In the genomic region with DNA sequence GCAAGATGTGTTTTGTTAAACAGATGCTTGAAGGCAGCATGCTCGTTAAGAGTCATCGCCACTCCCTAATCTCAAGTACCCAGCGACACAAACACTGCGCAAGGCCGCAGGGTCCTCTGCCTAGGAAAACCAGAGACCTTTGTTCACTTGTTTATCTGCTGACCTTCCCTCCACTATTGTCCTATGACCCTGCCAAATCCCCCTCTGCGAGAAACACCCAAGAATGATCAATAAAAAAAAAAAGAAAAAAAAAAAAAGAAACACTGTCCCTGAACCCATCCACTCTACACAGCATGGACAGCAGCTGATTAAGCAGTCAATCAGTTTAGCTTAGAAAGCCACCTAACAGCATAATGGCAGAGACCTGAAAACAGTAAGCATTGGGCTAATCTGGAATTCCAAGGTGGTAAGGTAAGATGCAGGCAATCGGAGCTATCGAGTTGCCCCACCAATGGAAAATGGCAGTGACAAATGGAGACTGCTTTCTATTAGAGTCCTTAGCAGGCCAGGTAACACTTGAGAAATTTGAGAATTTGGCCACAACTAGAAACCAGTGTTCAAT, we compare ENCODE assay signal across 8 cellular contexts.
DNase-seq lines count a peak whose midpoint lies in the region; ATAC-seq and TF ChIP-seq lines count a peak whose summit lies in the region.
"Not testable (repeated sequence)": the region's sequence is repeated elsewhere in the genome, so short reads cannot be mapped to it uniquely, and the experiment has no call there.

No MANE protein-coding gene starts in this region.

- peak overlapping the region; percentile 73 for H3K4me2 ChIP-seq in IMR-90 (ENCODE audit: low read depth, low read length)

- not testable (repeated sequence) for H3K36me3 Mint-ChIP-seq in activated T-cell treated with anti-CD3 and anti-CD28 coated beads, Interleukin-2, amount 50 U/mL, for 72 hours (ENCODE audit: insufficient read depth in 2 of 2); MCF 10A (ENCODE audit: insufficient read depth, unreplicated experiment); natural killer cell treated with Interleukin-12 subunit alpha and Interleukin-12 subunit beta and Interleukin-15 and Interleukin-18, amount 100 ng/mL, for 72 hours; stimulated activated memory B cell treated with anti-CD40 and anti-IgM and Interleukin-4, amounts not matched to agents 10 μg/mL and 1 μg/mL and 100 μg/mL, for 72 hours

- not testable (repeated sequence) for H2AFZ ChIP-seq in IMR-90 (replicated peaks; ENCODE audit: low read length, poor library complexity)

- H3K4me3 Mint-ChIP-seq in activated T-cell treated with anti-CD3 and anti-CD28 coated beads, Interleukin-2, amount 50 U/mL, for 72 hours, result peak overlapping the region in 1 of 2 donors; percentile 67
- H3K4me3 Mint-ChIP-seq in MCF 10A (ENCODE audit: unreplicated experiment); stimulated activated memory B cell treated with anti-CD40 and anti-IgM and Interleukin-4, amounts not matched to agents 10 μg/mL and 1 μg/mL and 100 μg/mL, for 72 hours: not testable (repeated sequence)
- H3K4me3 Mint-ChIP-seq in natural killer cell treated with Interleukin-12 subunit alpha and Interleukin-12 subunit beta and Interleukin-15 and Interleukin-18, amount 100 ng/mL, for 72 hours, result peak overlapping the region; percentile 73

- not testable (repeated sequence) for DNase-seq in AG04450 (ENCODE audit: low read depth, low spot score); IMR-90; activated T-cell treated with anti-CD3 and anti-CD28 coated beads, Interleukin-2, amount 50 U/mL, for 72 hours; MCF 10A (ENCODE audit: unreplicated experiment); natural killer cell treated with Interleukin-12 subunit alpha and Interleukin-12 subunit beta and Interleukin-15 and Interleukin-18, amount 100 ng/mL, for 72 hours (ENCODE audit: low spot score)
- DNase-seq in RWPE1 (ENCODE audit: low spot score) (peak; percentile 9), glomerular visceral epithelial cell (ENCODE audit: extremely low spot score) (peak; percentile 59)

- dilution Hi-C loops in IMR-90 (cut with HindIII; ENCODE audit: low sequenced_read_pairs, unreplicated experiment), result not testable (repeated sequence)

- BruUV-seq in IMR-90 (replicated peaks; lab: Mats Ljungman, UMichigan); MCF 10A (replicated peaks; lab: Mats Ljungman, UMichigan): not testable (repeated sequence)

- peaks cover 17 to 59% of the 10 kb centered on the region in 2 experiments; a peak in 3 of 4 replicates for H3K79me1 ChIP-seq in IMR-90 (ENCODE audit: low read depth in 1 of 2, low read length in 2 of 2)

- H3K4ac ChIP-seq in IMR-90 (ENCODE audit: low read depth, low read length), result peak overlapping the region; percentile 85

- TF ChIP-seq POLR2A in IMR-90 (IDR thresholded peaks at IDR 0.05; ENCODE audit: low read depth, low read length), result not testable (repeated sequence)

- H2BK120ac ChIP-seq in IMR-90 (ENCODE audit: low read depth, low read length), result peak overlapping the region; percentile 90

- not testable (repeated sequence) for TF ChIP-seq CTCF in AG04450 (IDR thresholded peaks at IDR 0.05; ENCODE audit: low read depth, low read length); IMR-90 (conservative IDR thresholded peaks at IDR 0.05; ENCODE audit: low read depth, low read length); RWPE1 (conservative IDR thresholded peaks at IDR 0.05; ENCODE audit: low read depth); MCF 10A (IDR thresholded peaks at IDR 0.05; ENCODE audit: unreplicated experiment)

- CTCF ChIA-PET in AG04450 (lab: Charles Lee), result interaction anchor here (0.6 kb wide), 1 partner anchor 99 kb away, joined by 3 read pairs; no protein-coding TSS in a partner anchor
- CTCF ChIA-PET in IMR-90 (lab: Yijun Ruan, JAX); RWPE1 (lab: Yijun Ruan, JAX); MCF 10A (lab: Yijun Ruan, JAX): not testable (repeated sequence)

- peaks cover 72% of the 10 kb centered on the region for H3K4me1 Mint-ChIP-seq in activated T-cell treated with anti-CD3 and anti-CD28 coated beads, Interleukin-2, amount 50 U/mL, for 72 hours (ENCODE audit: low read depth)
- H3K4me1 Mint-ChIP-seq in MCF 10A (ENCODE audit: insufficient read depth, unreplicated experiment), result peaks cover 27% of the 10 kb centered on the region
- H3K4me1 Mint-ChIP-seq in natural killer cell treated with Interleukin-12 subunit alpha and Interleukin-12 subunit beta and Interleukin-15 and Interleukin-18, amount 100 ng/mL, for 72 hours (ENCODE audit: low read depth in 2 of 2), result peaks cover 76 to 79% of the 10 kb centered on the region in 2 donors
- peaks cover 73% of the 10 kb centered on the region for H3K4me1 Mint-ChIP-seq in stimulated activated memory B cell treated with anti-CD40 and anti-IgM and Interleukin-4, amounts not matched to agents 10 μg/mL and 1 μg/mL and 100 μg/mL, for 72 hours

- peak overlapping the region; percentile 83 for H4K91ac ChIP-seq in IMR-90 (ENCODE audit: insufficient read depth, low read depth, low read length)

- not testable (repeated sequence) for H3K9me3 ChIP-seq in AG04450 (ENCODE audit: control insufficient read depth, insufficient read depth, low read length); IMR-90 (ENCODE audit: control insufficient read depth, insufficient read depth, low read length)

- H2BK15ac ChIP-seq in IMR-90 (ENCODE audit: low read depth, low read length), result peak overlapping the region; percentile 84; the same call in 2 of the 3 replicates

- H3K14ac ChIP-seq in IMR-90 (replicated peaks; ENCODE audit: low read depth, low read length), result peak overlapping the region; percentile 54

- H3K27me3 Mint-ChIP-seq in activated T-cell treated with anti-CD3 and anti-CD28 coated beads, Interleukin-2, amount 50 U/mL, for 72 hours (ENCODE audit: low read depth); MCF 10A (ENCODE audit: insufficient read depth, unreplicated experiment); natural killer cell treated with Interleukin-12 subunit alpha and Interleukin-12 subunit beta and Interleukin-15 and Interleukin-18, amount 100 ng/mL, for 72 hours; stimulated activated memory B cell treated with anti-CD40 and anti-IgM and Interleukin-4, amounts not matched to agents 10 μg/mL and 1 μg/mL and 100 μg/mL, for 72 hours: not testable (repeated sequence)

- H4K8ac ChIP-seq in IMR-90 (ENCODE audit: low read depth in 2 of 2, low read length in 2 of 2), result peak overlapping the region in 1 of 2 experiments; percentile 43; a peak in 2 of 4 replicates

- peak overlapping the region; percentile 89 for H3K18ac ChIP-seq in IMR-90 (ENCODE audit: low read depth, low read length)

- POLR2A ChIA-PET in AG04450 (lab: Yijun Ruan, JAX); IMR-90 (lab: Charles Lee; ENCODE audit: unreplicated experiment); RWPE1 (lab: Yijun Ruan, JAX; ENCODE audit: low non-redundant PET): not testable (repeated sequence)
- POLR2A ChIA-PET in MCF 10A (lab: Yijun Ruan, JAX), result interaction anchor here (1.1 to 1.7 kb wide), 6 partner anchors 22 to 466 kb away, joined by 3 to 10 read pairs (median 4); no protein-coding TSS in a partner anchor

- peaks cover 38% of the 10 kb centered on the region for H3K9me1 ChIP-seq in IMR-90 (ENCODE audit: insufficient read depth, low read length)

- peak overlapping the region; percentile 71 for H3K27ac Mint-ChIP-seq in activated T-cell treated with anti-CD3 and anti-CD28 coated beads, Interleukin-2, amount 50 U/mL, for 72 hours
- H3K27ac Mint-ChIP-seq in MCF 10A (ENCODE audit: low read depth, unreplicated experiment), result peak overlapping the region; percentile 46
- peak overlapping the region; percentile 98 for H3K27ac Mint-ChIP-seq in natural killer cell treated with Interleukin-12 subunit alpha and Interleukin-12 subunit beta and Interleukin-15 and Interleukin-18, amount 100 ng/mL, for 72 hours
- H3K27ac Mint-ChIP-seq in stimulated activated memory B cell treated with anti-CD40 and anti-IgM and Interleukin-4, amounts not matched to agents 10 μg/mL and 1 μg/mL and 100 μg/mL, for 72 hours, result peak overlapping the region; percentile 55

- H3K4me3 ChIP-seq in AG04450 (ENCODE audit: low read depth, low read length); IMR-90 (ENCODE audit: insufficient read depth, low read depth, low read length): not testable (repeated sequence)

- H3K9me3 Mint-ChIP-seq in activated T-cell treated with anti-CD3 and anti-CD28 coated beads, Interleukin-2, amount 50 U/mL, for 72 hours; MCF 10A (ENCODE audit: unreplicated experiment); natural killer cell treated with Interleukin-12 subunit alpha and Interleukin-12 subunit beta and Interleukin-15 and Interleukin-18, amount 100 ng/mL, for 72 hours; stimulated activated memory B cell treated with anti-CD40 and anti-IgM and Interleukin-4, amounts not matched to agents 10 μg/mL and 1 μg/mL and 100 μg/mL, for 72 hours: not testable (repeated sequence)

- H4K5ac ChIP-seq in IMR-90 (ENCODE audit: low read depth, low read length), result peak overlapping the region; percentile 51; the same call in 1 of the 2 replicates

- H3K27me3 ChIP-seq in AG04450 (ENCODE audit: control insufficient read depth, insufficient read depth, low read length); IMR-90 (ENCODE audit: control insufficient read depth, insufficient read depth, low read length): not testable (repeated sequence)

- H2AK9ac ChIP-seq in IMR-90 (replicated peaks; ENCODE audit: low read depth, low read length, poor library complexity), result not testable (repeated sequence)

- peak overlapping the region; percentile 94 for H2BK20ac ChIP-seq in IMR-90 (ENCODE audit: low read depth, low read length)

- H3K36me3 ChIP-seq in IMR-90 (ENCODE audit: control insufficient read depth, insufficient read depth, low read length), result not testable (repeated sequence)

- not testable (repeated sequence) for ATAC-seq in IMR-90 (ENCODE audit: low read depth); activated T-cell treated with anti-CD3 and anti-CD28 coated beads, Interleukin-2, amount 50 U/mL, for 72 hours (replicated peaks in 1 of 2); natural killer cell treated with Interleukin-12 subunit alpha and Interleukin-12 subunit beta and Interleukin-15 and Interleukin-18, amount 100 ng/mL, for 72 hours; stimulated activated memory B cell treated with anti-CD40 and anti-IgM and Interleukin-4, amounts not matched to agents 10 μg/mL and 1 μg/mL and 100 μg/mL, for 72 hours

- peak overlapping the region; percentile 12 for H2BK5ac ChIP-seq in IMR-90 (ENCODE audit: low read depth, low read length, poor library complexity, severe bottlenecking)

- intact Hi-C loops in IMR-90 (cut with micrococcal nuclease), result not testable (repeated sequence)
- intact Hi-C loops in MCF 10A (cut with micrococcal nuclease), result loop anchor here (5.0 kb wide), 1 partner anchor 110 kb away; no protein-coding TSS in a partner anchor

- H3K56ac ChIP-seq in IMR-90 (ENCODE audit: extremely low read depth, insufficient read depth, low read length), result peak overlapping the region; percentile 31; the same call in 1 of the 2 replicates

- WGBS in IMR-90 (ENCODE audit: extremely low coverage in 2 of 2, insufficient read length in 1 of 2), 2 experiments, result no CpG with 5 or more reads among the region's 8 CpGs

- in situ Hi-C loops in IMR-90 (cut with MboI; ENCODE audit: low sequenced_read_pairs), result not testable (repeated sequence)

- peak overlapping the region; percentile 84 for H2AK5ac ChIP-seq in IMR-90 (ENCODE audit: low read depth, low read length)

- H3K9ac ChIP-seq in IMR-90 (ENCODE audit: low read depth, low read length), result 0 out of 2 replicates have a peak overlapping the region, but pooled peaks have one; percentile 17

- H3K27ac ChIP-seq in AG04450 (ENCODE audit: low read depth, low read length), result peak overlapping the region; percentile 23
- H3K27ac ChIP-seq in IMR-90 (ENCODE audit: insufficient read depth, low read length), result peak overlapping the region; percentile 16; the same call in 1 of the 2 replicates
- not testable (repeated sequence) for H3K27ac ChIP-seq in RWPE1

- peak overlapping the region; percentile 71 for H3K23ac ChIP-seq in IMR-90 (ENCODE audit: low read depth, low read length)

- H4K20me1 ChIP-seq in IMR-90 (ENCODE audit: insufficient read depth, low read length), result not testable (repeated sequence)

- not testable (repeated sequence) for TF ChIP-seq RAD21 in IMR-90 (IDR thresholded peaks at IDR 0.05; ENCODE audit: low read length)

- H3K4me1 ChIP-seq in IMR-90 (ENCODE audit: control insufficient read depth, insufficient read depth, low read length), result peaks cover 36% of the 10 kb centered on the region

Comparison
In these comparisons a context has a peak if more than half of its experiments do, and no peak if none do; other contexts are left out.
1. H3K27ac Mint-ChIP-seq: peak in every context shown above with its lines; median percentile 98 in natural killer cell treated with Interleukin-12 subunit alpha and Interleukin-12 subunit beta and Interleukin-15 and Interleukin-18, amount 100 ng/mL, for 72 hours; 71 in activated T-cell treated with anti-CD3 and anti-CD28 coated beads, Interleukin-2, amount 50 U/mL, for 72 hours; 55 in stimulated activated memory B cell treated with anti-CD40 and anti-IgM and Interleukin-4, amounts not matched to agents 10 μg/mL and 1 μg/mL and 100 μg/mL, for 72 hours; 46 in MCF 10A.